ENCODE assay signal across 15 cellular contexts in genomic region chr11:110044226-110044968, GRCh38. TPM values are rescaled to one million over a fixed set of nuclear protein-coding genes. Genes with fewer than 3 reads are reported as not detected.
A peak's percentile ranks its signal among the peaks of the same experiment; 100 is the strongest.
DNase-seq lines count a peak whose midpoint lies in the region; ATAC-seq, FAIRE-seq and TF ChIP-seq lines count a peak whose summit lies in the region.
"Had no signal": no experiment of that assay in that cellular context is flagged by ENCODE, and none has a peak within 500 bp of the region (broad histone marks: within the 10 kb centered on the region; RNA-seq: fewer than 3 reads in every experiment).

No MANE protein-coding gene starts in this region.

- intact Hi-C loops in GM12878 (cut with micrococcal nuclease; ENCODE audit: unreplicated experiment) = no loop called here
- intact Hi-C loops in testis (cut with DNase I; ENCODE audit: low total_unique reads) = no loop called here

- no peak overlapping the region for H3K4me3 ChIP-seq in H7 (ENCODE audit: insufficient read depth, low read depth, low read length)
- no peak overlapping the region for H3K4me3 ChIP-seq in GM12878
- H3K4me3 ChIP-seq in testis = no peak overlapping the region
- H3K4me3 ChIP-seq: BLaER1 treated with 17β-estradiol and CSF1 and Interleukin-3, amounts not matched to agents 10 nM and 100 nM; GM23248 had no signal

- H3K27me3 ChIP-seq in H7 (ENCODE audit: control insufficient read depth, insufficient read depth, low read length) (no peaks in the 10 kb centered on the region), GM12878 (replicated peaks in 1 of 2; ENCODE audit: control insufficient read depth in 2 of 2, insufficient read depth in 2 of 2, low read length in 1 of 2) (no peaks in the 10 kb centered on the region), foreskin keratinocyte (no peaks in the 10 kb centered on the region), testis (no peaks in the 10 kb centered on the region)
- H3K27me3 ChIP-seq: BLaER1 treated with 17β-estradiol and CSF1 and Interleukin-3, amounts not matched to agents 10 nM and 100 nM had no signal

- CTCF ChIA-PET in GM12878 (lab: Yijun Ruan, JAX) = interaction anchor here (1.1 kb wide), 1 partner anchor 17 kb away, joined by 3 read pairs; no protein-coding TSS in a partner anchor

- SMC1A ChIA-PET in GM12878 (lab: Charles Lee; ENCODE audit: uncharacterized antibody, unreplicated experiment) = interaction anchor here (1.1 to 1.6 kb wide), 2 partner anchors 11 to 13 kb away, joined by 3 to 6 read pairs; no protein-coding TSS in a partner anchor

- in situ Hi-C loops in GM12878 (cut with MboI) = no loop called here

- no peaks in the 10 kb centered on the region for H3K36me3 Mint-ChIP-seq in stimulated activated effector memory CD8-positive, alpha-beta T cell treated with anti-CD3 and anti-CD28 coated beads, Interleukin-12 subunit alpha, Interleukin-12 subunit beta, amount 100 ng/mL, for 72 hours
- H3K36me3 Mint-ChIP-seq: CD4-positive, CD25-positive, alpha-beta regulatory T cell had no signal

- peaks cover 4% of the 10 kb centered on the region for H3K9me3 ChIP-seq in GM12878 (replicated peaks; ENCODE audit: control insufficient read depth, insufficient read depth, low read length)
- H3K9me3 ChIP-seq in testis = no peaks in the 10 kb centered on the region

- H2AFZ ChIP-seq in GM12878 (ENCODE audit: control insufficient read depth, low read depth, low read length) = peak overlapping the region; percentile 59
- H2AFZ ChIP-seq: GM23248 had no signal

- POLR2A ChIA-PET in GM12878 (lab: Charles Lee) = interaction anchor here (1.0 kb wide), 1 partner anchor 15 kb away, joined by 3 read pairs; no protein-coding TSS in a partner anchor

- no peak overlapping the region for H3K27ac ChIP-seq in GM12878 (ENCODE audit: control insufficient read depth, insufficient read depth)
- no peak overlapping the region for H3K27ac ChIP-seq in foreskin keratinocyte
- no peak overlapping the region for H3K27ac ChIP-seq in testis
- H3K27ac ChIP-seq: BLaER1 treated with 17β-estradiol and CSF1 and Interleukin-3, amounts not matched to agents 10 nM and 100 nM; GM23248 had no signal

- no peaks in the 10 kb centered on the region for H3K4me1 Mint-ChIP-seq in stimulated activated effector memory CD8-positive, alpha-beta T cell treated with anti-CD3 and anti-CD28 coated beads, Interleukin-12 subunit alpha, Interleukin-12 subunit beta, amount 100 ng/mL, for 72 hours
- H3K4me1 Mint-ChIP-seq: CD4-positive, CD25-positive, alpha-beta regulatory T cell had no signal

- peak; percentile 5 for DNase-seq in H7
- DNase-seq in GM12878 (ENCODE audit: low read depth, low spot score) = no peak
- no peak for DNase-seq in foreskin keratinocyte
- DNase-seq in testis = peak; percentile 32
- no peak for DNase-seq in stimulated activated effector memory CD8-positive, alpha-beta T cell treated with anti-CD3 and anti-CD28 coated beads, Interleukin-12 subunit alpha, Interleukin-12 subunit beta, amount 100 ng/mL, for 72 hours (ENCODE audit: low spot score in 2 of 2)
- no peak for DNase-seq in LoVo (ENCODE audit: low spot score)
- DNase-seq in amniotic stem cell (lab: John Stamatoyannopoulos, UW) = no peak
- DNase-seq: ACHN; CD4-positive, CD25-positive, alpha-beta regulatory T cell; DMS53; GM23248; HCEC 1CT; HFFc6 had no signal

- TF ChIP-seq POLR2A in GM12878 (IDR thresholded peaks at IDR 0.05; ENCODE audit: low read depth, low read length) = no peak
- TF ChIP-seq POLR2A in testis (IDR thresholded peaks at IDR 0.05) = no peak

- H3K79me2 ChIP-seq in GM12878 (ENCODE audit: control insufficient read depth, insufficient read depth, low read length) = no peaks in the 10 kb centered on the region

- H4K20me1 ChIP-seq in GM12878 (ENCODE audit: control insufficient read depth, insufficient read depth) = no peaks in the 10 kb centered on the region
- H4K20me1 ChIP-seq: BLaER1 treated with 17β-estradiol and CSF1 and Interleukin-3, amounts not matched to agents 10 nM and 100 nM had no signal

- 0 out of 2 replicates have a peak overlapping the region, but pooled peaks have one; percentile 14 for H3K4me2 ChIP-seq in GM12878 (ENCODE audit: control insufficient read depth, insufficient read depth)
- H3K4me2 ChIP-seq: BLaER1 treated with 17β-estradiol and CSF1 and Interleukin-3, amounts not matched to agents 10 nM and 100 nM had no signal

- RAD21 ChIA-PET in GM12878 (lab: Charles Lee; ENCODE audit: unreplicated experiment) = interaction anchor here (1.6 kb wide), 1 partner anchor 33 kb away, joined by 7 read pairs; no protein-coding TSS in a partner anchor

- peak; percentile 7 for FAIRE-seq in GM12878 (lab: Jason Lieb, UNC)
- FAIRE-seq: GM18507 had no signal

- H3K4me3 Mint-ChIP-seq in stimulated activated effector memory CD8-positive, alpha-beta T cell treated with anti-CD3 and anti-CD28 coated beads, Interleukin-12 subunit alpha, Interleukin-12 subunit beta, amount 100 ng/mL, for 72 hours = no peak overlapping the region
- H3K4me3 Mint-ChIP-seq: CD4-positive, CD25-positive, alpha-beta regulatory T cell; HFFc6 had no signal

- no peak overlapping the region for H3K9ac ChIP-seq in GM12878 (ENCODE audit: control insufficient read depth, insufficient read depth, low read length)
- H3K9ac ChIP-seq: BLaER1 treated with 17β-estradiol and CSF1 and Interleukin-3, amounts not matched to agents 10 nM and 100 nM; GM23248 had no signal

- peak; percentile 72 for ATAC-seq in GM12878
- ATAC-seq in foreskin keratinocyte = peak; percentile 45
- ATAC-seq in stimulated activated effector memory CD8-positive, alpha-beta T cell treated with anti-CD3 and anti-CD28 coated beads, Interleukin-12 subunit alpha, Interleukin-12 subunit beta, amount 100 ng/mL, for 72 hours = no peak

- 62% methylated on average over 9 of the region's 9 CpGs for WGBS in GM12878 (ENCODE audit: insufficient coverage, insufficient replicate concordance, low lambda C conversion rate, missing lambda C conversion rate)
- 48 to 50% methylated on average over 9 of the region's 9 CpGs for WGBS in testis, 2 donors

- peaks cover 2% of the 10 kb centered on the region for H3K9me3 Mint-ChIP-seq in stimulated activated effector memory CD8-positive, alpha-beta T cell treated with anti-CD3 and anti-CD28 coated beads, Interleukin-12 subunit alpha, Interleukin-12 subunit beta, amount 100 ng/mL, for 72 hours

- TF ChIP-seq RAD21 in GM12878 (IDR thresholded peaks at IDR 0.05; ENCODE audit: insufficient read depth, low read depth, low read length) = 0 out of 2 replicates have a peak, but pooled peaks have one; percentile 6

- no peaks in the 10 kb centered on the region for H3K4me1 ChIP-seq in GM12878 (ENCODE audit: control insufficient read depth, insufficient read depth, low read length)
- H3K4me1 ChIP-seq in foreskin keratinocyte = no peaks in the 10 kb centered on the region
- H3K4me1 ChIP-seq in testis = no peaks in the 10 kb centered on the region

- no TSS peak for BruUV-seq in GM12878 (replicated peaks; lab: Mats Ljungman, UMichigan)

- TF ChIP-seq CTCF in GM12878 (IDR thresholded peaks at IDR 0.05 in 2 of 3, conservative IDR thresholded peaks at IDR 0.05 in 1 of 3; ENCODE audit: control insufficient read depth in 2 of 3, extremely low read depth in 1 of 3, insufficient read depth in 1 of 3, low read depth in 3 of 3, low read length in 3 of 3) (no peak), foreskin keratinocyte (conservative IDR thresholded peaks at IDR 0.05) (no peak), testis (IDR thresholded peaks at IDR 0.05) (no peak)

- no peak for TF ChIP-seq EP300 in GM12878 (IDR thresholded peaks at IDR 0.05; ENCODE audit: borderline replicate concordance in 1 of 2, control insufficient read depth in 1 of 2, low read depth in 2 of 2, low read length in 2 of 2)

- no peaks in the 10 kb centered on the region for H3K36me3 ChIP-seq in H7 (replicated peaks; ENCODE audit: control insufficient read depth, insufficient read depth, low read length)
- no peaks in the 10 kb centered on the region for H3K36me3 ChIP-seq in GM12878 (ENCODE audit: control insufficient read depth in 2 of 2, insufficient read depth in 2 of 2, low read length in 1 of 2)
- no peaks in the 10 kb centered on the region for H3K36me3 ChIP-seq in testis (ENCODE audit: low read depth, missing control alignments)
- H3K36me3 ChIP-seq: BLaER1 treated with 17β-estradiol and CSF1 and Interleukin-3, amounts not matched to agents 10 nM and 100 nM had no signal

- no peak overlapping the region for H3K27ac Mint-ChIP-seq in stimulated activated effector memory CD8-positive, alpha-beta T cell treated with anti-CD3 and anti-CD28 coated beads, Interleukin-12 subunit alpha, Interleukin-12 subunit beta, amount 100 ng/mL, for 72 hours
- H3K27ac Mint-ChIP-seq: CD4-positive, CD25-positive, alpha-beta regulatory T cell; HFFc6 had no signal

TF ChIP-seq in GM12878, 131 proteins besides CTCF, POLR2A, EP300 and RAD21 (continues in another document):
- no peak for TF ChIP-seq TARDBP (IDR thresholded peaks at IDR 0.05; ENCODE audit: borderline replicate concordance)

RNA-seq across cellular contexts. Expression of gene ZC3H12C, which starts 48.8 kb away (rescaled TPM):
- total RNA-seq in H7 (2014; rRNA removed; shearing (Covaris generic)) = 0.69 and 1.7 TPM in 2 replicates
- 85.3 and 89.4 TPM in 2 replicates for total RNA-seq in GM12878 (2013; cell fraction: nucleolus; rRNA removed)
- total RNA-seq in GM12878 (2014; rRNA removed) = 4.5 and 5.2 TPM in 2 replicates
- 4.3 and 4.8 TPM in 2 replicates for total RNA-seq in GM12878 (2014; rRNA removed; fragmentation: Illumina TruSeq; extraction: Trizol)
- total RNA-seq in GM12878 (2021) = 6.9 and 7.4 TPM in 2 replicates
- 2.3 TPM for polyA plus RNA-seq in GM12878 (2011; ENCODE audit: low read depth)
- 31.0 and 33.4 TPM in 2 replicates for polyA plus RNA-seq in GM12878 (2011; rRNA removed)
- polyA plus RNA-seq in GM12878 (2011; cell fraction: cytosol; rRNA removed) = 16.3 and 20.0 TPM in 2 replicates
- polyA plus RNA-seq in GM12878 (2011; cell fraction: nucleus; rRNA removed) = 50.0 and 63.9 TPM in 2 replicates
- polyA plus RNA-seq in GM12878 (2012) = 3.6 and 6.9 TPM in 2 replicates
- 5.0 and 6.1 TPM in 2 replicates for polyA plus RNA-seq in GM12878 (2014; fragmentation: Illumina TruSeq; extraction: Trizol)
- under 1 TPM; 0.31 to 0.68 TPM for polyA plus RNA-seq in GM12878 (2014; fragmentation: Nextera tagmentation; extraction: Ambion mirVana)
- 2.7 and 3.0 TPM in 2 replicates for polyA plus RNA-seq in GM12878 (2014; rRNA removed)
- polyA plus RNA-seq in GM12878 (2016; fragmentation: Nextera tagmentation; extraction: Ambion mirVana) = under 1 TPM; 0.47 to 0.88 TPM
- 48.1 and 60.4 TPM in 2 replicates for polyA minus RNA-seq in GM12878 (2011; rRNA and poly(A)+ RNA removed)
- 12.0 and 14.9 TPM in 2 replicates for polyA minus RNA-seq in GM12878 (2011; cell fraction: cytosol; rRNA and poly(A)+ RNA removed)
- 34.0 and 40.4 TPM in 2 replicates for polyA minus RNA-seq in GM12878 (2011; cell fraction: nucleus; rRNA and poly(A)+ RNA removed)
- total RNA-seq in foreskin keratinocyte = 12.5 and 12.6 TPM in 2 replicates
- 1.3 and 1.4 TPM in 2 replicates for polyA plus RNA-seq in foreskin keratinocyte
- total RNA-seq in testis = 10 to 100 TPM; 16.9 to 17.0 TPM
- polyA plus RNA-seq in testis (ENCODE audit: insufficient read depth, low read depth, low replicate concordance) = 6.8 TPM

Comparison
In these comparisons a context has a peak if more than half of its experiments do, and no peak if none do; other contexts are left out.
1. DNase-seq: peak in H7 (single experiment) and testis (single experiment); none in GM12878 (single experiment), foreskin keratinocyte (0 of 2), stimulated activated effector memory CD8-positive, alpha-beta T cell treated with anti-CD3 and anti-CD28 coated beads, Interleukin-12 subunit alpha, Interleukin-12 subunit beta, amount 100 ng/mL, for 72 hours (0 of 2), LoVo (single experiment) and amniotic stem cell (single experiment).